In genomic region chr15:68542348-68542747, GRCh38 we compare ENCODE assay signal across 20 cellular contexts. TPM values are rescaled to one million over a fixed set of nuclear protein-coding genes. Genes with fewer than 3 reads are reported as not detected.
DNase-seq lines count a peak whose midpoint lies in the region; ATAC-seq, FAIRE-seq and TF ChIP-seq lines count a peak whose summit lies in the region.
"Had no signal": no experiment of that assay in that cellular context is flagged by ENCODE, and none has a peak within 500 bp of the region (broad histone marks: within the 10 kb centered on the region; RNA-seq: fewer than 3 reads in every experiment).

No MANE protein-coding gene starts in this region.

- TF ChIP-seq CTCF in HepG2 (CRISPR knock-in tag; IDR thresholded peaks at IDR 0.05) (no peak), right lobe of liver (IDR thresholded peaks at IDR 0.05) (no peak), brain microvascular endothelial cell (IDR thresholded peaks at IDR 0.05; ENCODE audit: low read depth, low read length, missing control alignments) (no peak), osteocyte (IDR thresholded peaks at IDR 0.05) (no peak)

- ATAC-seq in HepG2 (no peak), right lobe of liver (no peak), GM21528 (IDR thresholded peaks at IDR 0.05; ENCODE audit: low FRiP score, unreplicated experiment) (no peak)

- H4K20me1 ChIP-seq in HepG2 (ENCODE audit: insufficient read depth, low read length): no peaks in the 10 kb centered on the region

- H3K4me2 ChIP-seq in HepG2 (ENCODE audit: low read depth, low read length): no peak overlapping the region

- TF ChIP-seq POLR2A in HepG2 (IDR thresholded peaks at IDR 0.05; ENCODE audit: insufficient read depth in 1 of 2, low read depth in 2 of 2, low read length in 2 of 2): no peak
- TF ChIP-seq POLR2A in right lobe of liver (IDR thresholded peaks at IDR 0.05): no peak

- no peaks in the 10 kb centered on the region for H3K9me3 Mint-ChIP-seq in osteocyte (ENCODE audit: unreplicated experiment)

- peaks cover 6% of the 10 kb centered on the region for H3K36me3 Mint-ChIP-seq in osteocyte (ENCODE audit: unreplicated experiment)
- H3K36me3 Mint-ChIP-seq: CD4-positive, CD25-positive, alpha-beta regulatory T cell had no signal

- no peak for FAIRE-seq in HepG2 (lab: Jason Lieb, UNC)
- FAIRE-seq: RCC 7860 had no signal

- no peak for TF ChIP-seq RAD21 in HepG2 (CRISPR knock-in tag; IDR thresholded peaks at IDR 0.05)

- H2AFZ ChIP-seq in HepG2 (ENCODE audit: low read length): no peak overlapping the region
- H2AFZ ChIP-seq: GM23248 had no signal

- no peak overlapping the region for H3K9ac ChIP-seq in HepG2 (ENCODE audit: insufficient read depth, low read depth, low read length)
- H3K9ac ChIP-seq: GM23248 had no signal

- no peak overlapping the region for H3K4me3 Mint-ChIP-seq in osteocyte (ENCODE audit: unreplicated experiment)
- H3K4me3 Mint-ChIP-seq: CD4-positive, CD25-positive, alpha-beta regulatory T cell had no signal

- H3K4me1 Mint-ChIP-seq in osteocyte (ENCODE audit: unreplicated experiment): peaks cover 38% of the 10 kb centered on the region
- H3K4me1 Mint-ChIP-seq: CD4-positive, CD25-positive, alpha-beta regulatory T cell had no signal

- no peaks in the 10 kb centered on the region for H3K79me2 ChIP-seq in HepG2 (ENCODE audit: insufficient read depth, low read length)

- no peaks in the 10 kb centered on the region for H3K36me3 ChIP-seq in HepG2 (replicated peaks in 1 of 2; ENCODE audit: control insufficient read depth in 1 of 2, insufficient read depth in 2 of 2, low read length in 2 of 2)
- no peaks in the 10 kb centered on the region for H3K36me3 ChIP-seq in right lobe of liver
- H3K36me3 ChIP-seq in brain microvascular endothelial cell (replicated peaks): no peaks in the 10 kb centered on the region
- H3K36me3 ChIP-seq: HAP-1 had no signal

- no TSS peak for BruUV-seq in HepG2 (replicated peaks; lab: Mats Ljungman, UMichigan)

- POLR2A ChIA-PET in HepG2 (lab: Yijun Ruan, JAX): no interaction called here

- H3K4me3 ChIP-seq in HepG2 (replicated peaks in 1 of 3; ENCODE audit: insufficient read depth in 1 of 3, low read depth in 2 of 3, low read length in 3 of 3) (no peak overlapping the region), right lobe of liver (no peak overlapping the region), brain microvascular endothelial cell (ENCODE audit: low read depth, low read length) (no peak overlapping the region)
- H3K4me3 ChIP-seq: GM23248, HAP-1 had no signal

- H3K27ac Mint-ChIP-seq in osteocyte (ENCODE audit: unreplicated experiment): peak overlapping the region; percentile 82
- H3K27ac Mint-ChIP-seq: CD4-positive, CD25-positive, alpha-beta regulatory T cell had no signal

- H3K9me3 ChIP-seq in HepG2 (ENCODE audit: low read length) (no peaks in the 10 kb centered on the region), right lobe of liver (no peaks in the 10 kb centered on the region)

- H3K27me3 ChIP-seq in HepG2 (ENCODE audit: control insufficient read depth in 1 of 2, insufficient read depth in 2 of 2, low read length in 2 of 2) (no peaks in the 10 kb centered on the region), right lobe of liver (no peaks in the 10 kb centered on the region), brain microvascular endothelial cell (replicated peaks) (no peaks in the 10 kb centered on the region)

- 0% methylated on average over 1 of the region's 1 CpG for WGBS in HepG2 (ENCODE audit: low lambda C conversion rate)
- WGBS in right lobe of liver (ENCODE audit: insufficient coverage, low coverage, low lambda C conversion rate, missing lambda C conversion rate): 63% methylated on average over 1 of the region's 1 CpG

- DNase-seq in HepG2 (ENCODE audit: low spot score) (no peak), right lobe of liver (no peak), brain microvascular endothelial cell (no peak), osteocyte (ENCODE audit: extremely low spot score, unreplicated experiment) (no peak), AG08396 (ENCODE audit: low spot score) (no peak), posterior cingulate gyrus (no peak)
- DNase-seq: CD4-positive, CD25-positive, alpha-beta regulatory T cell; DMS79; GM23248; Karpas-422; MV-4-11; NCI-H1105 treated with DMSO at 0.1 percent for 48 hours; NCI-H1694; NCI-H2081; NCI-H2171 treated with DMSO at 0.1 percent for 48 hours; NCI-H524 treated with DMSO at 0.1 percent for 48 hours; NCI-H82 had no signal

- TF ChIP-seq EP300 in HepG2 (IDR thresholded peaks at IDR 0.05; ENCODE audit: low read depth in 2 of 2, low read length in 2 of 2): no peak
- TF ChIP-seq EP300 in HepG2 (CRISPR knock-in tag; IDR thresholded peaks at IDR 0.05; ENCODE audit: borderline replicate concordance): no peak

- H3K27me3 Mint-ChIP-seq in osteocyte (ENCODE audit: unreplicated experiment): no peaks in the 10 kb centered on the region

- H3K27ac ChIP-seq in HepG2 (ENCODE audit: extremely low read length, insufficient read depth, low read length) (no peak overlapping the region), right lobe of liver (no peak overlapping the region), brain microvascular endothelial cell (peak overlapping the region; percentile 92)

- H3K4me1 ChIP-seq in HepG2 (ENCODE audit: insufficient read depth, low read length) (no peaks in the 10 kb centered on the region), right lobe of liver (no peaks in the 10 kb centered on the region)
- H3K4me1 ChIP-seq: HAP-1 had no signal

- CTCF ChIA-PET in HepG2 (lab: Yijun Ruan, JAX; ENCODE audit: low intra/inter-chr PET ratio, low total read pairs): no interaction called here

- in situ Hi-C loops in HepG2 (cut with HindIII; ENCODE audit: extremely low pct_ligation_motif_present, low pct_unique_long_range_greater_than_20kb): no loop called here
- in situ Hi-C loops in brain microvascular endothelial cell (cut with HindIII; ENCODE audit: low pct_ligation_motif_present, low sequenced_read_pairs): no loop called here

- intact Hi-C loops in HepG2 (cut with micrococcal nuclease; ENCODE audit: unreplicated experiment) (no loop called here), right lobe of liver (cut with DNase I) (no loop called here), posterior cingulate gyrus (cut with DNase I) (no loop called here)

TF ChIP-seq in HepG2, 621 proteins besides CTCF, POLR2A, EP300 and RAD21:
- TF ChIP-seq E2F2 (CRISPR knock-in tag; IDR thresholded peaks at IDR 0.05; ENCODE audit: borderline replicate concordance) (no peak), ZNF12 (CRISPR knock-in tag; IDR thresholded peaks at IDR 0.05) (peak; percentile 95)

RNA-seq across cellular contexts. Expression of gene CORO2B, which starts 36.4 kb away (rescaled TPM):
- total RNA-seq in HepG2 (2016; rRNA removed; fragmentation: Illumina TruSeq; extraction: Trizol) (0.35 and 0.36 TPM in 2 replicates), right lobe of liver (under 1 TPM; 0.18 to 0.68 (median 0.41) TPM), osteocyte (21.8 and 22.6 TPM in 2 replicates)
- 0.10 and 0.18 TPM in 2 replicates for total RNA-seq in HepG2 (2016; cell fraction: cytosol; rRNA removed; fragmentation: Illumina TruSeq; extraction: Trizol; ENCODE audit: low read depth)
- 0.22 and 0.28 TPM in 2 replicates for total RNA-seq in HepG2 (2016; cell fraction: insoluble cytoplasmic fraction; rRNA removed; fragmentation: Illumina TruSeq; extraction: Trizol)
- total RNA-seq in HepG2 (2016; cell fraction: membrane; rRNA removed; fragmentation: Illumina TruSeq; extraction: Trizol): 0.28 and 0.34 TPM in 2 replicates
- 0.13 and 0.22 TPM in 2 replicates for total RNA-seq in HepG2 (2016; cell fraction: nucleus; rRNA removed; fragmentation: Illumina TruSeq; extraction: Trizol)
- polyA plus RNA-seq in HepG2 (2011; rRNA removed): 0.63 and 1.1 TPM in 2 replicates
- 0.58 and 0.64 TPM in 2 replicates for polyA plus RNA-seq in HepG2 (2011; cell fraction: cytosol; rRNA removed)
- polyA plus RNA-seq in HepG2 (2011; cell fraction: nucleus; rRNA removed): 0.92 and 1.2 TPM in 2 replicates
- polyA plus RNA-seq in HepG2 (2012): 0.15 and 0.16 TPM in 2 replicates
- polyA plus RNA-seq in HepG2 (2016; cell fraction: cytosol; fragmentation: Illumina TruSeq; extraction: Trizol; ENCODE audit: low read depth): 0.09 and 0.12 TPM in 2 replicates
- 0.51 and 0.85 TPM in 2 replicates for polyA plus RNA-seq in HepG2 (2016; cell fraction: insoluble cytoplasmic fraction; fragmentation: Illumina TruSeq; extraction: Trizol; ENCODE audit: low read depth)
- 0.43 and 0.52 TPM in 2 replicates for polyA plus RNA-seq in HepG2 (2016; cell fraction: membrane; fragmentation: Illumina TruSeq; extraction: Trizol; ENCODE audit: low read depth)
- 0.27 and 0.31 TPM in 2 replicates for polyA plus RNA-seq in HepG2 (2016; cell fraction: nucleus; fragmentation: Illumina TruSeq; extraction: Trizol; ENCODE audit: insufficient read depth, low read depth)
- polyA minus RNA-seq in HepG2 (2011; rRNA and poly(A)+ RNA removed; ENCODE audit: low replicate concordance): 1.3 TPM in 1 of 2 replicates, not detected in the other
- polyA minus RNA-seq in HepG2 (2011; cell fraction: cytosol; rRNA and poly(A)+ RNA removed): 0.62 and 0.69 TPM in 2 replicates
- 0.13 and 0.25 TPM in 2 replicates for polyA minus RNA-seq in HepG2 (2011; cell fraction: nucleus; rRNA and poly(A)+ RNA removed)
- total RNA-seq: CD4-positive, CD25-positive, alpha-beta regulatory T cell had no signal
- polyA plus RNA-seq: CD4-positive, CD25-positive, alpha-beta regulatory T cell had no signal

Comparison
In these comparisons a context has a peak if more than half of its experiments do, and no peak if none do; other contexts are left out.
1. RNA of gene CORO2B, which starts 36.4 kb away (total RNA-seq): 21.8 to 22.6 TPM in osteocyte; 0.18 to 0.68 TPM in right lobe of liver and 0.10 to 0.36 TPM in HepG2; every median in the first group is over 10 times any median in the second.